8 cellular contexts compared by ENCODE assay signal in genomic region chr22:38201371-38201717, GRCh38. TPM values are rescaled to one million over a fixed set of nuclear protein-coding genes. Genes with fewer than 3 reads are reported as not detected.
DNase-seq lines count a peak whose midpoint lies in the region; ATAC-seq, FAIRE-seq and TF ChIP-seq lines count a peak whose summit lies in the region.

No MANE protein-coding gene starts in this region.

- H3K9me3 ChIP-seq in SK-N-SH (no peaks in the 10 kb centered on the region), suprapubic skin (no peaks in the 10 kb centered on the region)

- ATAC-seq in SK-N-SH treated with all-trans-retinoic acid at 6 μM for 48 hours: no peak
- no peak for ATAC-seq in activated naive CD8-positive, alpha-beta T cell treated with anti-CD3 and anti-CD28 coated beads, Interleukin-2, amount 10 ng/mL, durations not matched to agents 7 days and 5 days (ENCODE audit: low read depth)

- H3K9me2 ChIP-seq in SK-N-SH: no peaks in the 10 kb centered on the region

- H3K36me3 Mint-ChIP-seq in activated naive CD8-positive, alpha-beta T cell treated with anti-CD3 and anti-CD28 coated beads, Interleukin-2, amount 10 ng/mL, durations not matched to agents 7 days and 5 days: peaks cover 2% of the 10 kb centered on the region
- no peaks in the 10 kb centered on the region for H3K36me3 Mint-ChIP-seq in immature natural killer cell

- H4K20me1 ChIP-seq in SK-N-SH (ENCODE audit: insufficient read depth): peaks cover 21% of the 10 kb centered on the region

- no peak for TF ChIP-seq POLR2A in suprapubic skin (IDR thresholded peaks at IDR 0.05)

- H3K79me2 ChIP-seq in SK-N-SH (ENCODE audit: insufficient read depth): peaks cover 36% of the 10 kb centered on the region

- H3F3A ChIP-seq in SK-N-SH (replicated peaks; ENCODE audit: insufficient read depth): no peaks in the 10 kb centered on the region

- 20% methylated on average over 7 of the region's 8 CpGs for WGBS in SK-N-SH (ENCODE audit: low lambda C conversion rate)
- 16% methylated on average over 8 of the region's 8 CpGs for WGBS in suprapubic skin

- CTCF ChIA-PET in SK-N-SH (lab: Yijun Ruan, JAX): interaction anchor here (0.6 to 1.7 kb wide), 3 partner anchors 50 to 149 kb away, joined by 3 to 6 read pairs (median 3); no protein-coding TSS in a partner anchor

- no peak for DNase-seq in SK-N-SH
- no peak for DNase-seq in activated naive CD8-positive, alpha-beta T cell treated with anti-CD3 and anti-CD28 coated beads, Interleukin-2, amount 10 ng/mL, durations not matched to agents 7 days and 5 days
- no peak for DNase-seq in immature natural killer cell
- peak in 1 of 2 donors; percentile 72 for DNase-seq in suprapubic skin (ENCODE audit: low spot score in 2 of 2)
- no peak for DNase-seq in RCC 7860 (ENCODE audit: low spot score)
- DNase-seq in stimulated activated CD4-positive, alpha-beta T cell treated with anti-CD3 and anti-CD28 coated beads, Interleukin-4, amount 100 ng/mL, for 4 hours: no peak
- DNase-seq in activated CD8-positive, alpha-beta memory T cell treated with anti-CD3 and anti-CD28 coated beads, Interleukin-2, amount 50 U/mL, for 48 hours: no peak

- H3K9ac ChIP-seq in SK-N-SH: no peak overlapping the region

- TF ChIP-seq EP300 in SK-N-SH (IDR thresholded peaks at IDR 0.05; ENCODE audit: borderline replicate concordance in 1 of 2, low read depth in 1 of 2, low read length in 1 of 2): no peak
- TF ChIP-seq EP300 in suprapubic skin (IDR thresholded peaks at IDR 0.05): no peak

- FAIRE-seq in RCC 7860 (lab: Jason Lieb, UNC): no peak

- POLR2A ChIA-PET in SK-N-SH (lab: Yijun Ruan, JAX): no interaction called here
- POLR2A ChIA-PET in activated naive CD8-positive, alpha-beta T cell treated with anti-CD3 and anti-CD28 coated beads, Interleukin-2, amount 10 ng/mL, durations not matched to agents 7 days and 5 days (lab: Charles Lee): interaction anchor here (0.7 to 5.5 kb wide), 15 partner anchors 8 to 305 kb away, joined by 3 to 78 read pairs (median 3); partner anchors contain the start of genes PICK1 and PLA2G6

- H3K27ac ChIP-seq in SK-N-SH (ENCODE audit: low read depth in 2 of 2, low read length in 1 of 2) (peak overlapping the region; percentile 19 to 28; a peak in 2 of 4 replicates), suprapubic skin (peak overlapping the region; percentile 100)

- H3K36me3 ChIP-seq in SK-N-SH (replicated peaks in 1 of 2; ENCODE audit: control insufficient read depth in 1 of 2, insufficient read depth in 2 of 2, low read length in 1 of 2) (no peaks in the 10 kb centered on the region), suprapubic skin (no peaks in the 10 kb centered on the region)

- H3K4me1 ChIP-seq in SK-N-SH (ENCODE audit: control insufficient read depth in 1 of 2, insufficient read depth in 2 of 2, low read depth in 1 of 2, low read length in 1 of 2) (peaks cover 0 to 11% of the 10 kb centered on the region in 2 experiments; a peak in 1 of 4 replicates), suprapubic skin (peaks cover 37% of the 10 kb centered on the region)

- TF ChIP-seq CTCF in SK-N-SH (IDR thresholded peaks at IDR 0.05) (no peak), suprapubic skin (IDR thresholded peaks at IDR 0.05) (no peak)

- no peak for TF ChIP-seq RAD21 in SK-N-SH (IDR thresholded peaks at IDR 0.05; ENCODE audit: low read length)

- peak overlapping the region in 1 of 2 experiments; percentile 34; a peak in 2 of 4 replicates for H3K4me3 ChIP-seq in SK-N-SH (ENCODE audit: low read depth in 2 of 2, low read length in 1 of 2)
- H3K4me3 ChIP-seq in suprapubic skin: peak overlapping the region; percentile 95

- peaks cover 34% of the 10 kb centered on the region for H3K4me1 Mint-ChIP-seq in activated naive CD8-positive, alpha-beta T cell treated with anti-CD3 and anti-CD28 coated beads, Interleukin-2, amount 10 ng/mL, durations not matched to agents 7 days and 5 days
- H3K4me1 Mint-ChIP-seq in immature natural killer cell: peaks cover 64 to 65% of the 10 kb centered on the region in 2 donors

- H3K27me3 ChIP-seq in SK-N-SH (ENCODE audit: insufficient read depth): no peaks in the 10 kb centered on the region
- H3K27me3 ChIP-seq in suprapubic skin: no peaks in the 10 kb centered on the region

- no peak overlapping the region for H3K4me2 ChIP-seq in SK-N-SH

- H3K9me3 Mint-ChIP-seq in activated naive CD8-positive, alpha-beta T cell treated with anti-CD3 and anti-CD28 coated beads, Interleukin-2, amount 10 ng/mL, durations not matched to agents 7 days and 5 days: no peaks in the 10 kb centered on the region
- peaks cover 0 to 2% (median 0%) of the 10 kb centered on the region in 6 donors for H3K9me3 Mint-ChIP-seq in immature natural killer cell

- H3K27ac Mint-ChIP-seq in activated naive CD8-positive, alpha-beta T cell treated with anti-CD3 and anti-CD28 coated beads, Interleukin-2, amount 10 ng/mL, durations not matched to agents 7 days and 5 days: peak overlapping the region; percentile 98
- peak overlapping the region; percentile 99 to 100 (median 100) for H3K27ac Mint-ChIP-seq in immature natural killer cell

- peak overlapping the region; percentile 82 for H2AFZ ChIP-seq in SK-N-SH (ENCODE audit: low read depth)

- peak overlapping the region; percentile 85 for H3K4me3 Mint-ChIP-seq in activated naive CD8-positive, alpha-beta T cell treated with anti-CD3 and anti-CD28 coated beads, Interleukin-2, amount 10 ng/mL, durations not matched to agents 7 days and 5 days
- H3K4me3 Mint-ChIP-seq in immature natural killer cell: peak overlapping the region; percentile 89 to 97 (median 92)

- no peaks in the 10 kb centered on the region for H3K27me3 Mint-ChIP-seq in activated naive CD8-positive, alpha-beta T cell treated with anti-CD3 and anti-CD28 coated beads, Interleukin-2, amount 10 ng/mL, durations not matched to agents 7 days and 5 days
- peaks cover 40 to 44% (median 40%) of the 10 kb centered on the region in 3 donors for H3K27me3 Mint-ChIP-seq in immature natural killer cell (ENCODE audit: low read depth in 3 of 3)

TF ChIP-seq in SK-N-SH, 30 proteins besides CTCF, POLR2A, EP300 and RAD21 (continues in another document):
- no peak for TF ChIP-seq USF1 (IDR thresholded peaks at IDR 0.05; ENCODE audit: borderline replicate concordance, low read depth)
- no peak for TF ChIP-seq PBX3 (IDR thresholded peaks at IDR 0.05)
- no peak for TF ChIP-seq RFX5 (IDR thresholded peaks at IDR 0.05; ENCODE audit: low read length)
- TF ChIP-seq JUND (IDR thresholded peaks at IDR 0.05): no peak
- no peak for TF ChIP-seq POLR2AphosphoS5 (IDR thresholded peaks at IDR 0.05; ENCODE audit: low read depth, low read length)

TF ChIP-seq in SK-N-SH treated with all-trans-retinoic acid at 6 μM for 48 hours, 23 proteins besides CTCF, POLR2A, EP300 and RAD21 (continues in another document):
- TF ChIP-seq ARNTL (CRISPR knock-in tag; IDR thresholded peaks at IDR 0.05; ENCODE audit: borderline replicate concordance, low read depth) (no peak), CREB5 (CRISPR knock-in tag; IDR thresholded peaks at IDR 0.05; ENCODE audit: low read depth) (no peak), POU6F1 (CRISPR knock-in tag; IDR thresholded peaks at IDR 0.05; ENCODE audit: borderline replicate concordance, low read depth) (no peak), TOX (CRISPR knock-in tag; IDR thresholded peaks at IDR 0.05; ENCODE audit: borderline replicate concordance) (no peak), ZNF70 (CRISPR knock-in tag; IDR thresholded peaks at IDR 0.05) (no peak), ZFP30 (CRISPR knock-in tag; IDR thresholded peaks at IDR 0.05) (no peak), GLIS3 (CRISPR knock-in tag; IDR thresholded peaks at IDR 0.05) (no peak), BACH2 (CRISPR knock-in tag; IDR thresholded peaks at IDR 0.05; ENCODE audit: borderline replicate concordance) (no peak), TCF4 (CRISPR knock-in tag; IDR thresholded peaks at IDR 0.05; ENCODE audit: borderline replicate concordance) (no peak), OSR1 (CRISPR knock-in tag; IDR thresholded peaks at IDR 0.05) (no peak)

RNA-seq across cellular contexts. Expression of gene MAFF, which starts 0.5 kb away (rescaled TPM):
- polyA plus RNA-seq in SK-N-SH (2012; rRNA removed): 7.9 and 8.2 TPM in 2 replicates
- polyA plus RNA-seq in SK-N-SH (2012; cell fraction: cytosol; rRNA removed): 7.0 and 7.4 TPM in 2 replicates
- polyA plus RNA-seq in SK-N-SH (2012; cell fraction: nucleus; rRNA removed): 9.6 and 10.1 TPM in 2 replicates
- 10 to 100 TPM; 10.8 to 12.8 TPM for total RNA-seq in activated naive CD8-positive, alpha-beta T cell treated with anti-CD3 and anti-CD28 coated beads, Interleukin-2, amount 10 ng/mL, durations not matched to agents 7 days and 5 days
- polyA plus RNA-seq in immature natural killer cell: 10 to 100 TPM in 2 of 3 donors, 1 to 10 TPM in 1; 8.1 to 20.8 (median 15.2) TPM
- 10 to 100 TPM; 27.3 to 70.1 (median 52.8) TPM for total RNA-seq in suprapubic skin

RNA-seq across cellular contexts. Expression of gene PLA2G6, which starts 19.7 kb away (rescaled TPM):
- polyA plus RNA-seq in SK-N-SH (2012; rRNA removed) (10.5 and 14.5 TPM in 2 replicates), immature natural killer cell (10 to 100 TPM in 1 of 3 donors, 1 to 10 TPM in 2; 3.3 to 11.4 (median 4.2) TPM)
- polyA plus RNA-seq in SK-N-SH (2012; cell fraction: cytosol; rRNA removed): 1.7 and 2.8 TPM in 2 replicates
- polyA plus RNA-seq in SK-N-SH (2012; cell fraction: nucleus; rRNA removed): 89.3 and 95.1 TPM in 2 replicates
- 100 to 1,000 TPM in 1 of 2 experiments, 10 to 100 TPM in 1; 94.6 to 103 TPM for total RNA-seq in activated naive CD8-positive, alpha-beta T cell treated with anti-CD3 and anti-CD28 coated beads, Interleukin-2, amount 10 ng/mL, durations not matched to agents 7 days and 5 days
- total RNA-seq in suprapubic skin: 100 to 1,000 TPM in 1 of 4 donors, 10 to 100 TPM in 3; 49.7 to 178 (median 92.9) TPM
